ENCODE assay signal across 2 cellular contexts in genomic region chr4:2811830-2812599, GRCh38.
TF ChIP-seq lines count a peak whose summit lies in the region.

No MANE protein-coding gene starts in this region.

TF ChIP-seq in IMR-90, 13 proteins besides CTCF, POLR2A, EP300 and RAD21:
- no peak for TF ChIP-seq RCOR1 (IDR thresholded peaks at IDR 0.05; ENCODE audit: insufficient replicate concordance, low read length)
- TF ChIP-seq USF2 (IDR thresholded peaks at IDR 0.05; ENCODE audit: low read depth, low read length) = no peak
- TF ChIP-seq RFX5 (IDR thresholded peaks at IDR 0.05; ENCODE audit: low read depth, low read length) = no peak
- no peak for TF ChIP-seq MAZ (IDR thresholded peaks at IDR 0.05; ENCODE audit: borderline replicate concordance, low read depth, low read length)
- TF ChIP-seq BHLHE40 (IDR thresholded peaks at IDR 0.05; ENCODE audit: low read depth, low read length) = no peak
- no peak for TF ChIP-seq MXI1 (IDR thresholded peaks at IDR 0.05; ENCODE audit: borderline replicate concordance, low read depth, low read length)
- no peak for TF ChIP-seq MAFK (IDR thresholded peaks at IDR 0.05; ENCODE audit: low read depth, low read length)
- TF ChIP-seq SMC3 (IDR thresholded peaks at IDR 0.05; ENCODE audit: low read depth, low read length) = no peak; the same call in 1 of the 2 replicates
- TF ChIP-seq ELK1 (IDR thresholded peaks at IDR 0.05; ENCODE audit: borderline replicate concordance, low read depth, low read length) = no peak
- no peak for TF ChIP-seq FOS (IDR thresholded peaks at IDR 0.05; ENCODE audit: low read depth, low read length)
- no peak for TF ChIP-seq CEBPB (IDR thresholded peaks at IDR 0.05; ENCODE audit: low read depth, low read length)

TF ChIP-seq in K562, 482 proteins besides CTCF, POLR2A, EP300 and RAD21:
- TF ChIP-seq ZFX (CRISPR knock-in tag; IDR thresholded peaks at IDR 0.05) (no peak), SREBF1 (IDR thresholded peaks at IDR 0.05; ENCODE audit: borderline replicate concordance, low read depth, low read length) (no peak), BMI1 (IDR thresholded peaks at IDR 0.05; ENCODE audit: low read length) (no peak), XRCC5 (IDR thresholded peaks at IDR 0.05; ENCODE audit: low read depth, low read length) (no peak), CSDE1 (IDR thresholded peaks at IDR 0.05) (no peak), USF2 (CRISPR knock-in tag; IDR thresholded peaks at IDR 0.05) (no peak), POLR2G (IDR thresholded peaks at IDR 0.05; ENCODE audit: low read depth, low read length) (peak; percentile 50), HDGF (IDR thresholded peaks at IDR 0.05) (no peak), SP1 (CRISPR knock-in tag; IDR thresholded peaks at IDR 0.05) (no peak), CAMTA2 (CRISPR knock-in tag; conservative IDR thresholded peaks at IDR 0.05) (no peak), MAX (CRISPR knock-in tag; IDR thresholded peaks at IDR 0.05) (peak; percentile 33), ZNF280B (CRISPR knock-in tag; IDR thresholded peaks at IDR 0.05) (no peak), NFXL1 (CRISPR knock-in tag; IDR thresholded peaks at IDR 0.05) (no peak), ZNF134 (CRISPR knock-in tag; conservative IDR thresholded peaks at IDR 0.05) (no peak), CHD1 (IDR thresholded peaks at IDR 0.05; ENCODE audit: low read length) (no peak), SRSF1 (IDR thresholded peaks at IDR 0.05; ENCODE audit: low read depth, low read length) (no peak), NCOR1 (IDR thresholded peaks at IDR 0.05) (no peak), GABPA (tag; conservative IDR thresholded peaks at IDR 0.05; ENCODE audit: low read depth) (peak; percentile 48), ZNF212 (CRISPR knock-in tag; IDR thresholded peaks at IDR 0.05) (no peak), E2F6 (IDR thresholded peaks at IDR 0.05; ENCODE audit: borderline replicate concordance in 1 of 2, extremely low read depth in 1 of 2, insufficient read depth in 1 of 2, insufficient read length in 1 of 2, low read depth in 1 of 2, low read length in 1 of 2, poor library complexity in 1 of 2, severe bottlenecking in 1 of 2) (no peak), CHD4 (IDR thresholded peaks at IDR 0.05; ENCODE audit: insufficient read depth, insufficient replicate concordance, low read depth, low read length, poor library complexity, severe bottlenecking) (no peak), SETDB1 (IDR thresholded peaks at IDR 0.05; ENCODE audit: low read length) (no peak)
- TF ChIP-seq, protein P1, sequence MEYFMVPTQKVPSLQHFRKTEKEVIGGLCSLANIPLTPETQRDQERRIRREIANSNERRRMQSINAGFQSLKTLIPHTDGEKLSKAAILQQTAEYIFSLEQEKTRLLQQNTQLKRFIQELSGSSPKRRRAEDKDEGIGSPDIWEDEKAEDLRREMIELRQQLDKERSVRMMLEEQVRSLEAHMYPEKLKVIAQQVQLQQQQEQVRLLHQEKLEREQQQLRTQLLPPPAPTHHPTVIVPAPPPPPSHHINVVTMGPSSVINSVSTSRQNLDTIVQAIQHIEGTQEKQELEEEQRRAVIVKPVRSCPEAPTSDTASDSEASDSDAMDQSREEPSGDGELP (CRISPR knock-in tag; IDR thresholded peaks at IDR 0.05; ENCODE audit: borderline replicate concordance) = peak; percentile 31; the same call in 1 of the 2 replicates
- TF ChIP-seq, protein P2, sequence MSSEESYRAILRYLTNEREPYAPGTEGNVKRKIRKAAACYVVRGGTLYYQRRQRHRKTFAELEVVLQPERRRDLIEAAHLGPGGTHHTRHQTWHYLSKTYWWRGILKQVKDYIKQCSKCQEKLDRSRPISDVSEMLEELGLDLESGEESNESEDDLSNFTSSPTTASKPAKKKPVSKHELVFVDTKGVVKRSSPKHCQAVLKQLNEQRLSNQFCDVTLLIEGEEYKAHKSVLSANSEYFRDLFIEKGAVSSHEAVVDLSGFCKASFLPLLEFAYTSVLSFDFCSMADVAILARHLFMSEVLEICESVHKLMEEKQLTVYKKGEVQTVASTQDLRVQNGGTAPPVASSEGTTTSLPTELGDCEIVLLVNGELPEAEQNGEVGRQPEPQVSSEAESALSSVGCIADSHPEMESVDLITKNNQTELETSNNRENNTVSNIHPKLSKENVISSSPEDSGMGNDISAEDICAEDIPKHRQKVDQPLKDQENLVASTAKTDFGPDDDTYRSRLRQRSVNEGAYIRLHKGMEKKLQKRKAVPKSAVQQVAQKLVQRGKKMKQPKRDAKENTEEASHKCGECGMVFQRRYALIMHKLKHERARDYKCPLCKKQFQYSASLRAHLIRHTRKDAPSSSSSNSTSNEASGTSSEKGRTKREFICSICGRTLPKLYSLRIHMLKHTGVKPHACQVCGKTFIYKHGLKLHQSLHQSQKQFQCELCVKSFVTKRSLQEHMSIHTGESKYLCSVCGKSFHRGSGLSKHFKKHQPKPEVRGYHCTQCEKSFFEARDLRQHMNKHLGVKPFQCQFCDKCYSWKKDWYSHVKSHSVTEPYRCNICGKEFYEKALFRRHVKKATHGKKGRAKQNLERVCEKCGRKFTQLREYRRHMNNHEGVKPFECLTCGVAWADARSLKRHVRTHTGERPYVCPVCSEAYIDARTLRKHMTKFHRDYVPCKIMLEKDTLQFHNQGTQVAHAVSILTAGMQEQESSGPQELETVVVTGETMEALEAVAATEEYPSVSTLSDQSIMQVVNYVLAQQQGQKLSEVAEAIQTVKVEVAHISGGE (CRISPR knock-in tag; IDR thresholded peaks at IDR 0.05) = 0 out of 6 replicates have a peak, but pooled peaks of 1 of the 3 experiments have one; percentile 33
TF ChIP-seq in K562: peak in this region for 5.
